In the genomic region with DNA sequence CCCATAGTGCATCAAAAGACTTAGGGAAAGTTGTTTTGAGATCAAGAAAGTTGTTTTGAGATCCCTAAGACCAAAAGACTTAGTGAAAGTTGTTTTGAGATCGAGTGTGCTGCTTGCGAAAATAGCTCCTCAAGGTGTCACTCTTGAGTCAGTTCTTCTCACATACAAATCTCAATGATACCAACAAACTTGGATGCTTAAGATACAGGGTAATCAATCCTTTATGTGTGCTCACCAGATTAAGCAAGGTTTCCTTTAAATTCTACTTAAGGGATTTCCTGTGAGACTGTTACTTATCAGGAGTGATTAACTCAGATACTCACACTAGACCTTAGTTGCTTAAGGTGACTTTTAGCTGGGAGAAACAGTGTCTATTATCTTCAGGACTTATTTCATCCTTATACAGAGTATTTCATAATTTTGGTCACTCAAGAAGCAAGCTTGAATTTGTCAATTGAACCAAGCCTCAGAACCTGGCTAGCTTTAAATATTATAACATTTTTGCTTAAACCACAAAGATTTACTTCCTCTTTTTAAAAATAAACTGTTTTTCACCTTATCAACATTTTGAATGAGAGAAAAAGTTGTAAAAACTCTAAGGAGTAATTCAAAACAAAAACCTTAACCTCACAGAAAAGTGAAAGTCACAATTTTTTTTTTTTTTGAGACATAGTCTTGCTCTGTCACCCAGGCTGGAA, we compare ENCODE assay signal across 8 cellular contexts. TPM values are rescaled to one million over a fixed set of nuclear protein-coding genes. Genes with fewer than 3 reads are reported as not detected.
DNase-seq lines count a peak whose midpoint lies in the region; ATAC-seq and TF ChIP-seq lines count a peak whose summit lies in the region.

No MANE protein-coding gene starts in this region.

- WGBS in spleen, 5 donors, result 0 to 3% (median 0%) methylated on average over 2 of the region's 2 CpGs
- WGBS in lower leg skin, 2 donors, result 0 to 2% methylated on average over 2 of the region's 2 CpGs

- no peaks in the 10 kb centered on the region for H3K27me3 ChIP-seq in spleen (replicated peaks in 1 of 7)

- H3K27ac ChIP-seq in spleen, result peak overlapping the region in 7 of 8 donors; percentile 49 to 81 (median 70)

- TF ChIP-seq POLR2A in spleen (IDR thresholded peaks at IDR 0.05) (no peak), lower leg skin (IDR thresholded peaks at IDR 0.05) (no peak)

- CTCF ChIA-PET in GM10248 (lab: Yijun Ruan, JAX), result interaction anchor here (0.8 to 11.1 kb wide), 62 partner anchors 10 to 516 kb away, joined by 3 to 182 read pairs (median 5); partner anchors contain the start of genes COL9A2 and RLF

- H3K36me3 ChIP-seq in spleen, result no peaks in the 10 kb centered on the region

- no peaks in the 10 kb centered on the region for H3K9me3 ChIP-seq in spleen

- H3K4me3 ChIP-seq in spleen (peak overlapping the region in 1 of 8 donors; percentile 37), lower leg skin (ENCODE audit: low read depth, poor library complexity, severe bottlenecking) (no peak overlapping the region)

- H3K4me1 ChIP-seq in spleen, result peaks cover 0 to 29% (median 21%) of the 10 kb centered on the region in 6 donors

- intact Hi-C loops in spleen (cut with DNase I; ENCODE audit: low total_unique reads), result loop anchor here (5.0 kb wide), 2 partner anchors 184 to 254 kb away; no protein-coding TSS in a partner anchor
- intact Hi-C loops in lower leg skin (cut with DNase I; ENCODE audit: low total_unique reads), result no loop called here

- peak; percentile 56 for ATAC-seq in HG03378 (IDR thresholded peaks at IDR 0.05; ENCODE audit: unreplicated experiment)

- DNase-seq in AG09319 (ENCODE audit: extremely low read depth, low read depth) (peak; percentile 35), GM10248 (ENCODE audit: extremely low spot score) (peak; percentile 35), NCI-H82 treated with DMSO at 0.1 percent for 48 hours (lab: John Stamatoyannopoulos, UW; ENCODE audit: unreplicated experiment) (peak; percentile 74), amniotic epithelial cell (ENCODE audit: low read depth) (peak; percentile 73), iPS-NIHi11 (ENCODE audit: low spot score) (peak; percentile 23), spleen (no peak), lower leg skin (ENCODE audit: low spot score in 2 of 2) (no peak)

- peak; percentile 76 for TF ChIP-seq CTCF in AG09319 (IDR thresholded peaks at IDR 0.05; ENCODE audit: low read depth, low read length)
- peak; percentile 74 for TF ChIP-seq CTCF in GM10248 (IDR thresholded peaks at IDR 0.05; ENCODE audit: control extremely low read depth, extremely low read depth, low read depth, missing control alignments)
- peak; percentile 42 to 75 (median 67) for TF ChIP-seq CTCF in spleen (IDR thresholded peaks at IDR 0.05 in 8 of 11, conservative IDR thresholded peaks at IDR 0.05 in 3 of 11)
- TF ChIP-seq CTCF in lower leg skin (IDR thresholded peaks at IDR 0.05), result peak in 1 of 3 donors; percentile 38

- POLR2A ChIA-PET in GM10248 (lab: Yijun Ruan, JAX), result interaction anchor here (0.6 to 1.1 kb wide), 6 partner anchors 10 to 226 kb away, joined by 3 to 6 read pairs (median 4); no protein-coding TSS in a partner anchor

RNA-seq across cellular contexts. Expression of gene RLF, which starts 8.0 kb away (rescaled TPM):
- total RNA-seq in spleen (10 to 100 TPM; 15.9 to 26.3 (median 22.6) TPM), lower leg skin (10 to 100 TPM; 22.8 to 30.9 (median 25.3) TPM)
- polyA plus RNA-seq in spleen, result 1 to 10 TPM; 3.8 to 4.6 (median 4.1) TPM

RNA-seq across cellular contexts. Expression of gene PPT1, which starts 56.2 kb away (rescaled TPM):
- total RNA-seq in spleen, result 100 to 1,000 TPM; 180 to 282 (median 214) TPM
- 10 to 100 TPM; 57.1 to 88.0 (median 86.8) TPM for polyA plus RNA-seq in spleen
- 10 to 100 TPM; 28.2 to 42.1 (median 37.5) TPM for total RNA-seq in lower leg skin

Comparison
In these comparisons a context has a peak if more than half of its experiments do, and no peak if none do; other contexts are left out.
1. DNase-seq: peak in AG09319 (single experiment), GM10248 (single experiment), NCI-H82 treated with DMSO at 0.1 percent for 48 hours (single experiment), amniotic epithelial cell (single experiment) and iPS-NIHi11 (single experiment); none in spleen (single experiment) and lower leg skin (0 of 2).
2. RNA of gene PPT1, which starts 56.2 kb away (total RNA-seq): 180 to 282 TPM in spleen; 28.2 to 42.1 TPM in lower leg skin; every median in the first group is over 4 times any median in the second.